Comparison of ENCODE assay signal across 28 cellular contexts in the genomic region with DNA sequence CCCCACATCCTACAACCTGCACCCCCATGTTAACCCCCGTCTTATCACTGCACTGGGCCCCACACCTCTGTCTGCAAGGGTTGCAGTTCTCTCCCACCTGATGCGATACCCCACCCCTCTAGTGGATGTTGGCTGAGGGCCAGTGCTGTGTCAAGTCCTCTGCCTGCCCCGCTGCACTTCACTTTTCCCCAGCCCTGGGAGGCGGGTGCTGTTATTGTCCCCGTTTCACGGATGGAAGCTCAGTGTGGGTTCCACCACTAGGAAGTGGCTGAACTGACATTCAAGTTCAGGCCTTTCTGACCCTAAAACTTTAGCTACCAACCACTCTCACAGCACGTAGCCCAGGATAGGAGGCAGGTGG. TPM values are rescaled to one million over a fixed set of nuclear protein-coding genes. Genes with fewer than 3 reads are reported as not detected.
A peak's percentile ranks its signal among the peaks of the same experiment; 100 is the strongest.
DNase-seq lines count a peak whose midpoint lies in the region; ATAC-seq, FAIRE-seq and TF ChIP-seq lines count a peak whose summit lies in the region.
"Had no signal": no experiment of that assay in that cellular context is flagged by ENCODE, and none has a peak within 500 bp of the region (broad histone marks: within the 10 kb centered on the region; RNA-seq: fewer than 3 reads in every experiment).

No MANE protein-coding gene starts in this region.

- DNase-seq in NCI-H748 (lab: John Stamatoyannopoulos, UW; ENCODE audit: unreplicated experiment): peak; percentile 14
- no peak for DNase-seq in NCI-H748 treated with DMSO at 0.1 percent for 48 hours (lab: John Stamatoyannopoulos, UW)
- DNase-seq in HCT116 (ENCODE audit: low read depth, low spot score): no peak
- DNase-seq in K562 (ENCODE audit: extremely low read depth in 1 of 4, low spot score in 3 of 4): no peak
- DNase-seq in stimulated activated naive B cell treated with anti-CD40 and anti-IgM and Interleukin-4, amounts not matched to agents 10 μg/mL and 1 μg/mL and 100 μg/mL, for 72 hours: no peak
- no peak for DNase-seq in stimulated activated naive CD8-positive, alpha-beta T cell treated with anti-CD3 and anti-CD28 coated beads, Interleukin-15, amount 100 ng/mL, for 72 hours
- DNase-seq in psoas muscle: no peak
- no peak for DNase-seq in DMS 273 (lab: John Stamatoyannopoulos, UW; ENCODE audit: unreplicated experiment)
- DNase-seq: 8988T; ACHN; Caco-2; CD8-positive, alpha-beta T cell; DND-41; NCI-H1048; NCI-H1417 treated with DMSO at 0.1 percent for 48 hours; NCI-H1694 treated with DMSO at 0.1 percent for 48 hours; NCI-H2081; NCI-H2171 treated with DMSO at 0.1 percent for 48 hours; NCI-H345; NCI-H510A treated with DMSO at 0.1 percent for 48 hours; NCI-H774; Right ventricle myocardium superior; T-cell had no signal

- H3K9me3 ChIP-seq in HCT116 (ENCODE audit: control insufficient read depth in 1 of 2, insufficient read depth in 1 of 2, low read depth in 1 of 2, low read length in 2 of 2) (no peaks in the 10 kb centered on the region), K562 (replicated peaks; ENCODE audit: control insufficient read depth, insufficient read depth, low read depth, low read length) (no peaks in the 10 kb centered on the region), psoas muscle (no peaks in the 10 kb centered on the region)
- H3K9me3 ChIP-seq: Caco-2, SJSA1 had no signal

- CTCF ChIA-PET in HCT116 (lab: Charles Lee) (no interaction called here), K562 (lab: Yijun Ruan, JAX; ENCODE audit: low intra/inter-chr PET ratio) (no interaction called here)

- intact Hi-C loops in HCT116 (cut with micrococcal nuclease) (no loop called here), K562 (cut with micrococcal nuclease) (no loop called here), psoas muscle (cut with DNase I) (no loop called here)

- TF ChIP-seq EP300 in K562 (IDR thresholded peaks at IDR 0.05; ENCODE audit: low read length): no peak

- no peaks in the 10 kb centered on the region for H3K9me1 ChIP-seq in K562 (ENCODE audit: control insufficient read depth, insufficient read depth, low read length)

- H2AFZ ChIP-seq in HCT116 (ENCODE audit: low read depth, low read length, poor library complexity, severe bottlenecking) (no peak overlapping the region), K562 (ENCODE audit: low read depth, low read length) (no peak overlapping the region)

- H3K27ac ChIP-seq in HCT116 (ENCODE audit: low read depth, low read length): no peak overlapping the region
- no peak overlapping the region for H3K27ac ChIP-seq in K562 (ENCODE audit: extremely low read depth, low read depth, low read length)
- no peak overlapping the region for H3K27ac ChIP-seq in psoas muscle
- H3K27ac ChIP-seq: C4-2B, KMS-11, SJSA1 had no signal

- peak overlapping the region; percentile 5; the same call in 1 of the 2 replicates for H3K4me2 ChIP-seq in HCT116 (ENCODE audit: low read length)
- H3K4me2 ChIP-seq in K562 (ENCODE audit: insufficient read depth, low read length): no peak overlapping the region
- H3K4me2 ChIP-seq: KMS-11 had no signal

- RAD21 ChIA-PET in HCT116 (lab: Charles Lee; ENCODE audit: low non-redundant PET in 1 of 2, low total read pairs in 2 of 2, uncharacterized antibody in 2 of 2, unreplicated experiment in 2 of 2): no interaction called here

- H3K27me3 ChIP-seq in HCT116 (ENCODE audit: insufficient read depth, low read length) (no peaks in the 10 kb centered on the region), K562 (ENCODE audit: control insufficient read depth in 2 of 2, insufficient read depth in 2 of 2, low read length in 2 of 2) (peaks cover 44 to 77% of the 10 kb centered on the region in 2 experiments), psoas muscle (ENCODE audit: insufficient read depth in 3 of 3, low read length in 2 of 3) (peaks cover 0 to 29% (median 9%) of the 10 kb centered on the region in 3 donors)

- ATAC-seq in HCT116: no peak
- no peak for ATAC-seq in K562
- ATAC-seq in stimulated activated naive B cell treated with anti-CD40 and anti-IgM and Interleukin-4, amounts not matched to agents 10 μg/mL and 1 μg/mL and 100 μg/mL, for 72 hours (replicated peaks): peak; percentile 5 to 28
- ATAC-seq in stimulated activated naive CD8-positive, alpha-beta T cell treated with anti-CD3 and anti-CD28 coated beads, Interleukin-15, amount 100 ng/mL, for 72 hours: no peak
- no peak for ATAC-seq in psoas muscle
- ATAC-seq: CD8-positive, alpha-beta T cell; T-cell had no signal

- in situ Hi-C loops in K562 (cut with MboI): no loop called here

- WGBS in K562 (ENCODE audit: insufficient coverage, low coverage, missing lambda C conversion rate): 2% methylated on average over 7 of the region's 7 CpGs
- WGBS in psoas muscle, 3 donors: 53 to 79% (median 67%) methylated on average over 7 of the region's 7 CpGs

- H3K27me3 Mint-ChIP-seq in stimulated activated naive B cell treated with anti-CD40 and anti-IgM and Interleukin-4, amounts not matched to agents 10 μg/mL and 1 μg/mL and 100 μg/mL, for 72 hours: peaks cover 50 to 73% of the 10 kb centered on the region in 2 donors
- peaks cover 98% of the 10 kb centered on the region for H3K27me3 Mint-ChIP-seq in stimulated activated naive CD8-positive, alpha-beta T cell treated with anti-CD3 and anti-CD28 coated beads, Interleukin-15, amount 100 ng/mL, for 72 hours

- H3K9me2 ChIP-seq in HCT116 (ENCODE audit: insufficient read depth): no peaks in the 10 kb centered on the region

- H3K4me3 ChIP-seq in HCT116 (replicated peaks in 1 of 2; ENCODE audit: low read depth in 1 of 2, low read length in 2 of 2) (no peak overlapping the region), K562 (no peak overlapping the region), psoas muscle (no peak overlapping the region)
- H3K4me3 ChIP-seq: SJSA1 had no signal

- TF ChIP-seq CTCF in HCT116 (IDR thresholded peaks at IDR 0.05 in 2 of 3, conservative IDR thresholded peaks at IDR 0.05 in 1 of 3; ENCODE audit: borderline replicate concordance in 1 of 3, insufficient read depth in 1 of 3, low read depth in 2 of 3, low read length in 2 of 3) (no peak), K562 (IDR thresholded peaks at IDR 0.05 in 2 of 3, conservative IDR thresholded peaks at IDR 0.05 in 1 of 3; ENCODE audit: insufficient read depth in 2 of 3, low read depth in 1 of 3, low read length in 3 of 3) (no peak), psoas muscle (IDR thresholded peaks at IDR 0.05) (no peak)

- H3K36me3 ChIP-seq in HCT116 (ENCODE audit: control insufficient read depth in 1 of 2, insufficient read depth in 2 of 2, low read length in 2 of 2) (no peaks in the 10 kb centered on the region), K562 (ENCODE audit: control insufficient read depth, insufficient read depth, low read length) (no peaks in the 10 kb centered on the region), psoas muscle (ENCODE audit: insufficient read depth in 1 of 2, low read depth in 1 of 2) (no peaks in the 10 kb centered on the region)
- H3K36me3 ChIP-seq: SJSA1 had no signal

- peaks cover 22 to 28% of the 10 kb centered on the region in 2 donors for H3K4me1 Mint-ChIP-seq in stimulated activated naive B cell treated with anti-CD40 and anti-IgM and Interleukin-4, amounts not matched to agents 10 μg/mL and 1 μg/mL and 100 μg/mL, for 72 hours
- H3K4me1 Mint-ChIP-seq in stimulated activated naive CD8-positive, alpha-beta T cell treated with anti-CD3 and anti-CD28 coated beads, Interleukin-15, amount 100 ng/mL, for 72 hours: peaks cover 34% of the 10 kb centered on the region

- H3K79me2 ChIP-seq in HCT116 (ENCODE audit: insufficient read depth, low read length): no peaks in the 10 kb centered on the region
- H3K79me2 ChIP-seq in K562 (ENCODE audit: control insufficient read depth, insufficient read depth, low read length): no peaks in the 10 kb centered on the region

- H3K4me3 Mint-ChIP-seq in stimulated activated naive B cell treated with anti-CD40 and anti-IgM and Interleukin-4, amounts not matched to agents 10 μg/mL and 1 μg/mL and 100 μg/mL, for 72 hours: no peak overlapping the region
- H3K4me3 Mint-ChIP-seq in stimulated activated naive CD8-positive, alpha-beta T cell treated with anti-CD3 and anti-CD28 coated beads, Interleukin-15, amount 100 ng/mL, for 72 hours: no peak overlapping the region
- H3K4me3 Mint-ChIP-seq: CD8-positive, alpha-beta T cell; T-cell had no signal

- H4K20me1 ChIP-seq in HCT116 (ENCODE audit: insufficient read depth): no peaks in the 10 kb centered on the region
- peaks cover 15% of the 10 kb centered on the region; the same call in 1 of the 2 replicates for H4K20me1 ChIP-seq in K562 (replicated peaks; ENCODE audit: control insufficient read depth, insufficient read depth, low read length)

- no peaks in the 10 kb centered on the region for H3K9me3 Mint-ChIP-seq in stimulated activated naive B cell treated with anti-CD40 and anti-IgM and Interleukin-4, amounts not matched to agents 10 μg/mL and 1 μg/mL and 100 μg/mL, for 72 hours
- H3K9me3 Mint-ChIP-seq in stimulated activated naive CD8-positive, alpha-beta T cell treated with anti-CD3 and anti-CD28 coated beads, Interleukin-15, amount 100 ng/mL, for 72 hours: no peaks in the 10 kb centered on the region
- H3K9me3 Mint-ChIP-seq: CD8-positive, alpha-beta T cell; T-cell had no signal

- no peak for TF ChIP-seq RAD21 in HCT116 (IDR thresholded peaks at IDR 0.05; ENCODE audit: low read depth)
- no peak for TF ChIP-seq RAD21 in K562 (CRISPR knock-in tag; conservative IDR thresholded peaks at IDR 0.05 in 1 of 2, IDR thresholded peaks at IDR 0.05 in 1 of 2)

- H3K36me3 Mint-ChIP-seq in stimulated activated naive B cell treated with anti-CD40 and anti-IgM and Interleukin-4, amounts not matched to agents 10 μg/mL and 1 μg/mL and 100 μg/mL, for 72 hours: no peaks in the 10 kb centered on the region
- H3K36me3 Mint-ChIP-seq: CD8-positive, alpha-beta T cell; T-cell had no signal

- BruUV-seq in HCT116 (replicated peaks; lab: Mats Ljungman, UMichigan) (no TSS peak), K562 (replicated peaks; lab: Mats Ljungman, UMichigan) (no TSS peak)

- TF ChIP-seq POLR2A in HCT116 (IDR thresholded peaks at IDR 0.05; ENCODE audit: borderline replicate concordance, extremely low read depth, insufficient read depth, insufficient read length) (no peak), K562 (conservative IDR thresholded peaks at IDR 0.05) (no peak)

- no peak overlapping the region for H3K27ac Mint-ChIP-seq in stimulated activated naive B cell treated with anti-CD40 and anti-IgM and Interleukin-4, amounts not matched to agents 10 μg/mL and 1 μg/mL and 100 μg/mL, for 72 hours
- no peak overlapping the region for H3K27ac Mint-ChIP-seq in stimulated activated naive CD8-positive, alpha-beta T cell treated with anti-CD3 and anti-CD28 coated beads, Interleukin-15, amount 100 ng/mL, for 72 hours
- H3K27ac Mint-ChIP-seq: CD8-positive, alpha-beta T cell had no signal

- no peak for FAIRE-seq in K562 (lab: Jason Lieb, UNC)
- FAIRE-seq: GM19239, H54 had no signal

- POLR2A ChIA-PET in HCT116 (lab: Charles Lee): no interaction called here
- POLR2A ChIA-PET in K562 (lab: Yijun Ruan, JAX): interaction anchor here (0.6 kb wide), 1 partner anchor 208 kb away, joined by 4 read pairs; no protein-coding TSS in a partner anchor

- no peak overlapping the region for H3K9ac ChIP-seq in HCT116 (ENCODE audit: low read length)
- H3K9ac ChIP-seq in K562 (ENCODE audit: insufficient read depth in 1 of 2, low read depth in 2 of 2, low read length in 2 of 2): no peak overlapping the region
- H3K9ac ChIP-seq: KMS-11 had no signal

- H3K4me1 ChIP-seq in HCT116 (ENCODE audit: control insufficient read depth in 1 of 2, insufficient read depth in 2 of 2, low read length in 2 of 2) (peaks cover 0 to 18% of the 10 kb centered on the region in 2 experiments; a peak in 2 of 4 replicates), K562 (replicated peaks in 1 of 2; ENCODE audit: control insufficient read depth in 2 of 2, insufficient read depth in 2 of 2, low read length in 2 of 2) (peaks cover 0 to 26% of the 10 kb centered on the region in 2 experiments; a peak in 2 of 5 replicates), psoas muscle (peaks cover 9% of the 10 kb centered on the region)

RNA-seq across cellular contexts. Expression of a gene that starts 3.5 kb away (rescaled TPM):
- total RNA-seq in HCT116 (2021; ENCODE audit: unreplicated experiment) (not detected), K562 (2014; rRNA removed) (0.29 TPM in 1 of 2 replicates, not detected in the other), K562 (2014; rRNA removed; fragmentation: Illumina TruSeq; extraction: Trizol) (not detected in 2 replicates), K562 (2015; rRNA removed; fragmentation: Illumina TruSeq; extraction: Trizol) (not detected in 2 replicates), K562 (2021) (not detected in 2 replicates), psoas muscle (1 to 10 TPM in 1 of 4 donors, under 1 TPM in 3; 0.32 to 1.2 (median 0.78) TPM)
- polyA plus RNA-seq in HCT116 (2012): not detected in 2 replicates
- total RNA-seq in K562 (2011; cell fraction: chromatin; rRNA removed; ENCODE audit: low replicate concordance): not detected in 2 replicates
- not detected in 2 replicates for total RNA-seq in K562 (2011; cell fraction: nucleolus; rRNA removed)
- not detected in 2 replicates for total RNA-seq in K562 (2011; cell fraction: nucleoplasm; rRNA removed)
- polyA plus RNA-seq in K562 (2011; rRNA removed) (0.11 TPM in 1 of 2 replicates, not detected in the other), K562 (2014; fragmentation: Illumina TruSeq; extraction: Trizol) (not detected in 2 replicates), K562 (2014; fragmentation: Nextera tagmentation; extraction: Ambion mirVana) (not detected), K562 (2014; rRNA removed) (not detected in 2 replicates), psoas muscle (under 1 TPM; 0.34 to 0.42 (median 0.38) TPM)
- polyA plus RNA-seq in K562 (2011; cell fraction: cytosol; rRNA removed): 0.13 TPM in 1 of 2 replicates, not detected in the other
- polyA plus RNA-seq in K562 (2011; cell fraction: nucleus; rRNA removed): 0.11 TPM in 2 replicates
- polyA plus RNA-seq in K562 (2012): not detected in 2 replicates
- polyA minus RNA-seq in K562 (2011; rRNA and poly(A)+ RNA removed): not detected in 2 replicates
- polyA minus RNA-seq in K562 (2011; cell fraction: cytosol; rRNA and poly(A)+ RNA removed): not detected in 2 replicates
- polyA minus RNA-seq in K562 (2011; cell fraction: nucleus; rRNA and poly(A)+ RNA removed): not detected in 2 replicates
- total RNA-seq: Caco-2; CD8-positive, alpha-beta T cell; Right ventricle myocardium superior; SJSA1; T-cell had no signal

RNA-seq across cellular contexts. Expression of a gene that starts 3.6 kb away (rescaled TPM):
- total RNA-seq in HCT116 (2021; ENCODE audit: unreplicated experiment) (0.07 TPM), K562 (2014; rRNA removed) (not detected in 2 replicates), K562 (2014; rRNA removed; fragmentation: Illumina TruSeq; extraction: Trizol) (not detected in 2 replicates), K562 (2015; rRNA removed; fragmentation: Illumina TruSeq; extraction: Trizol) (not detected in 2 replicates), K562 (2021) (not detected in 2 replicates), psoas muscle (not detected)
- 0.17 and 0.22 TPM in 2 replicates for polyA plus RNA-seq in HCT116 (2012)
- total RNA-seq in K562 (2011; cell fraction: chromatin; rRNA removed; ENCODE audit: low replicate concordance): not detected in 2 replicates
- total RNA-seq in K562 (2011; cell fraction: nucleolus; rRNA removed): not detected in 2 replicates
- total RNA-seq in K562 (2011; cell fraction: nucleoplasm; rRNA removed): not detected in 2 replicates
- polyA plus RNA-seq in K562 (2011; rRNA removed) (0.04 TPM in 1 of 2 replicates, not detected in the other), K562 (2014; fragmentation: Illumina TruSeq; extraction: Trizol) (not detected in 2 replicates), K562 (2014; fragmentation: Nextera tagmentation; extraction: Ambion mirVana) (not detected), K562 (2014; rRNA removed) (not detected in 2 replicates), psoas muscle (under 1 TPM in 2 of 3 donors, not detected in 1; 0.04 to 0.62 TPM)
- polyA plus RNA-seq in K562 (2011; cell fraction: cytosol; rRNA removed): not detected in 2 replicates
- 0.20 TPM in 1 of 2 replicates, not detected in the other for polyA plus RNA-seq in K562 (2011; cell fraction: nucleus; rRNA removed)
- not detected in 2 replicates for polyA plus RNA-seq in K562 (2012)
- not detected in 2 replicates for polyA minus RNA-seq in K562 (2011; rRNA and poly(A)+ RNA removed)
- not detected in 2 replicates for polyA minus RNA-seq in K562 (2011; cell fraction: cytosol; rRNA and poly(A)+ RNA removed)
- polyA minus RNA-seq in K562 (2011; cell fraction: nucleus; rRNA and poly(A)+ RNA removed): not detected in 2 replicates
- total RNA-seq: Caco-2; CD8-positive, alpha-beta T cell; Right ventricle myocardium superior; SJSA1; T-cell had no signal

RNA-seq across cellular contexts. Expression of a gene that starts 16.9 kb away (rescaled TPM):
- total RNA-seq in HCT116 (2021; ENCODE audit: unreplicated experiment) (14.2 TPM), K562 (2014; rRNA removed) (8.8 and 10.4 TPM in 2 replicates), K562 (2014; rRNA removed; fragmentation: Illumina TruSeq; extraction: Trizol) (3.9 and 4.6 TPM in 2 replicates), K562 (2015; rRNA removed; fragmentation: Illumina TruSeq; extraction: Trizol) (4.4 and 4.7 TPM in 2 replicates), K562 (2021) (10.7 and 11.6 TPM in 2 replicates), psoas muscle (under 1 TPM; 0.21 to 0.71 (median 0.37) TPM)
- polyA plus RNA-seq in HCT116 (2012): 6.1 and 7.6 TPM in 2 replicates
- 4.6 and 13.9 TPM in 2 replicates for total RNA-seq in K562 (2011; cell fraction: chromatin; rRNA removed; ENCODE audit: low replicate concordance)
- 5.5 and 8.2 TPM in 2 replicates for total RNA-seq in K562 (2011; cell fraction: nucleolus; rRNA removed)
- total RNA-seq in K562 (2011; cell fraction: nucleoplasm; rRNA removed): 3.7 and 4.8 TPM in 2 replicates
- polyA plus RNA-seq in K562 (2011; rRNA removed) (3.3 and 4.0 TPM in 2 replicates), K562 (2014; fragmentation: Illumina TruSeq; extraction: Trizol) (4.8 and 6.3 TPM in 2 replicates), K562 (2014; fragmentation: Nextera tagmentation; extraction: Ambion mirVana) (under 1 TPM; 0.15 to 0.22 TPM), K562 (2014; rRNA removed) (5.1 and 5.8 TPM in 2 replicates), psoas muscle (1 to 10 TPM in 1 of 3 donors, under 1 TPM in 2; 0.18 to 1.2 (median 0.23) TPM)
- polyA plus RNA-seq in K562 (2011; cell fraction: cytosol; rRNA removed): 1.5 and 6.8 TPM in 2 replicates
- polyA plus RNA-seq in K562 (2011; cell fraction: nucleus; rRNA removed): 1.5 and 3.7 TPM in 2 replicates
- polyA plus RNA-seq in K562 (2012): 3.5 and 4.6 TPM in 2 replicates
- 3.8 and 5.3 TPM in 2 replicates for polyA minus RNA-seq in K562 (2011; rRNA and poly(A)+ RNA removed)
- polyA minus RNA-seq in K562 (2011; cell fraction: cytosol; rRNA and poly(A)+ RNA removed): 6.5 and 7.2 TPM in 2 replicates
- polyA minus RNA-seq in K562 (2011; cell fraction: nucleus; rRNA and poly(A)+ RNA removed): 2.0 and 2.7 TPM in 2 replicates

RNA-seq across cellular contexts. Expression of a gene that starts 20.4 kb away (rescaled TPM):
- 50.1 TPM for total RNA-seq in HCT116 (2021; ENCODE audit: unreplicated experiment)
- 35.1 and 36.3 TPM in 2 replicates for polyA plus RNA-seq in HCT116 (2012)
- total RNA-seq in K562 (2011; cell fraction: chromatin; rRNA removed; ENCODE audit: low replicate concordance): 52.6 and 123 TPM in 2 replicates
- 102 and 110 TPM in 2 replicates for total RNA-seq in K562 (2011; cell fraction: nucleolus; rRNA removed)
- 84.3 and 103 TPM in 2 replicates for total RNA-seq in K562 (2011; cell fraction: nucleoplasm; rRNA removed)
- 31.6 and 43.8 TPM in 2 replicates for total RNA-seq in K562 (2014; rRNA removed)
- total RNA-seq in K562 (2014; rRNA removed; fragmentation: Illumina TruSeq; extraction: Trizol): 28.2 and 30.4 TPM in 2 replicates
- total RNA-seq in K562 (2015; rRNA removed; fragmentation: Illumina TruSeq; extraction: Trizol): 33.5 and 34.5 TPM in 2 replicates
- total RNA-seq in K562 (2021): 53.3 and 58.3 TPM in 2 replicates
- 38.7 and 44.3 TPM in 2 replicates for polyA plus RNA-seq in K562 (2011; rRNA removed)
- 43.2 and 65.5 TPM in 2 replicates for polyA plus RNA-seq in K562 (2011; cell fraction: cytosol; rRNA removed)
- 114 and 153 TPM in 2 replicates for polyA plus RNA-seq in K562 (2011; cell fraction: nucleus; rRNA removed)
- polyA plus RNA-seq in K562 (2012): 36.7 and 36.8 TPM in 2 replicates
- 49.9 and 51.9 TPM in 2 replicates for polyA plus RNA-seq in K562 (2014; fragmentation: Illumina TruSeq; extraction: Trizol)
- 1 to 10 TPM in 1 of 2 experiments, under 1 TPM in 1; 0.73 to 2.9 TPM for polyA plus RNA-seq in K562 (2014; fragmentation: Nextera tagmentation; extraction: Ambion mirVana)
- 43.3 and 58.6 TPM in 2 replicates for polyA plus RNA-seq in K562 (2014; rRNA removed)
- polyA minus RNA-seq in K562 (2011; rRNA and poly(A)+ RNA removed): 24.3 and 45.7 TPM in 2 replicates
- polyA minus RNA-seq in K562 (2011; cell fraction: cytosol; rRNA and poly(A)+ RNA removed): 30.5 and 31.3 TPM in 2 replicates
- 18.9 and 21.5 TPM in 2 replicates for polyA minus RNA-seq in K562 (2011; cell fraction: nucleus; rRNA and poly(A)+ RNA removed)
- total RNA-seq in psoas muscle: 10 to 100 TPM; 22.5 to 31.2 (median 28.2) TPM
- polyA plus RNA-seq in psoas muscle: 10 to 100 TPM; 24.1 to 51.9 (median 25.8) TPM

Comparison
In these comparisons a context has a peak if more than half of its experiments do, and no peak if none do; other contexts are left out.
1. ATAC-seq: peak in stimulated activated naive B cell treated with anti-CD40 and anti-IgM and Interleukin-4, amounts not matched to agents 10 μg/mL and 1 μg/mL and 100 μg/mL, for 72 hours (2 of 2); none in HCT116 (single experiment), K562 (single experiment), stimulated activated naive CD8-positive, alpha-beta T cell treated with anti-CD3 and anti-CD28 coated beads, Interleukin-15, amount 100 ng/mL, for 72 hours (single experiment) and psoas muscle (0 of 4).